Comparison of ENCODE assay signal across 9 cellular contexts in genomic region chrX:15849555-15849954, GRCh38. TPM values are rescaled to one million over a fixed set of nuclear protein-coding genes. Genes with fewer than 3 reads are reported as not detected.
A peak's percentile ranks its signal among the peaks of the same experiment; 100 is the strongest.
DNase-seq lines count a peak whose midpoint lies in the region; ATAC-seq, FAIRE-seq and TF ChIP-seq lines count a peak whose summit lies in the region.
"Had no signal": no experiment of that assay in that cellular context is flagged by ENCODE, and none has a peak within 500 bp of the region (broad histone marks: within the 10 kb centered on the region; RNA-seq: fewer than 3 reads in every experiment).

No MANE protein-coding gene starts in this region.

- H3K4me3 ChIP-seq in PC-3 (ENCODE audit: low read length) (no peak overlapping the region), fibroblast of pulmonary artery (replicated peaks; ENCODE audit: low read depth, low read length) (no peak overlapping the region)

- no peak for TF ChIP-seq POLR2A in GM12892 (IDR thresholded peaks at IDR 0.05; ENCODE audit: low read depth, low read length)

- BruUV-seq in PC-3 (replicated peaks; lab: Mats Ljungman, UMichigan) = no TSS peak

- peaks cover 27% of the 10 kb centered on the region for H3K4me1 ChIP-seq in PC-3 (ENCODE audit: insufficient read depth, low read length)

- POLR2A ChIA-PET in PC-3 (lab: Charles Lee; ENCODE audit: unreplicated experiment) = no interaction called here

- no peak overlapping the region for H3K27ac ChIP-seq in PC-3 (ENCODE audit: low read length)

- no peaks in the 10 kb centered on the region for H4K20me1 ChIP-seq in PC-3 (ENCODE audit: low read length)

- H3K4me2 ChIP-seq in PC-3 (ENCODE audit: low read length) = no peak overlapping the region

- TF ChIP-seq CTCF in PC-3 (conservative IDR thresholded peaks at IDR 0.05; ENCODE audit: low read depth, low read length) (peak; percentile 58), fibroblast of pulmonary artery (IDR thresholded peaks at IDR 0.05; ENCODE audit: low read length, missing control alignments) (peak; percentile 31)

- no peaks in the 10 kb centered on the region for H3F3A ChIP-seq in PC-3 (ENCODE audit: low read length, unreplicated experiment)

- intact Hi-C loops in PC-3 (cut with micrococcal nuclease) (no loop called here), posterior cingulate gyrus (cut with DNase I) (no loop called here)

- CTCF ChIA-PET in PC-3 (lab: Charles Lee) = interaction anchor here (0.6 kb wide), 2 partner anchors 210 to 271 kb away, joined by 3 read pairs; no protein-coding TSS in a partner anchor

- ATAC-seq in PC-3 = no peak

- H3K9me3 ChIP-seq in PC-3 (ENCODE audit: low read length) = no peaks in the 10 kb centered on the region

- no peaks in the 10 kb centered on the region for H3K27me3 ChIP-seq in PC-3 (ENCODE audit: low read length)

- no peak overlapping the region for H3K9ac ChIP-seq in PC-3 (ENCODE audit: low read length)

- no peaks in the 10 kb centered on the region for H3K9me2 ChIP-seq in PC-3 (replicated peaks; ENCODE audit: low read length)

- peak; percentile 73 for FAIRE-seq in GM12892 (lab: Jason Lieb, UNC)

- peaks cover 18% of the 10 kb centered on the region; the same call in 1 of the 2 replicates for H3K79me2 ChIP-seq in PC-3 (ENCODE audit: low read length)

- no peak for DNase-seq in GM12892 (ENCODE audit: insufficient read length)
- peak; percentile 35 for DNase-seq in PC-3
- peak; percentile 16 for DNase-seq in fibroblast of pulmonary artery (ENCODE audit: low read depth)
- DNase-seq in retina = peak; percentile 22
- no peak for DNase-seq in activated CD8-positive, alpha-beta memory T cell treated with anti-CD3 and anti-CD28 coated beads, Interleukin-2, amount 50 U/mL, for 4 hours
- no peak for DNase-seq in DMS153 treated with DMSO at 0.1 percent for 48 hours (lab: John Stamatoyannopoulos, UW; ENCODE audit: unreplicated experiment)
- DNase-seq in kidney glomerular epithelial cell (lab: John Stamatoyannopoulos, UW) = no peak
- DNase-seq in posterior cingulate gyrus = no peak
- DNase-seq: NCI-H1436 had no signal

- H2AFZ ChIP-seq in PC-3 (ENCODE audit: low read length) = no peak overlapping the region

- H3K36me3 ChIP-seq in PC-3 (ENCODE audit: low read depth, low read length) = no peaks in the 10 kb centered on the region

RNA-seq across cellular contexts. Expression of gene AP1S2, which starts 5.1 kb away (rescaled TPM):
- polyA plus RNA-seq in GM12892 (2012; ENCODE audit: missing spikeins) = 82.7 TPM
- total RNA-seq in PC-3 (2014; rRNA removed) = 28.2 and 28.3 TPM in 2 replicates

RNA-seq across cellular contexts. Expression of gene ZRSR2, which starts 59.3 kb away (rescaled TPM):
- 23.3 TPM for polyA plus RNA-seq in GM12892 (2012; ENCODE audit: missing spikeins)
- total RNA-seq in PC-3 (2014; rRNA removed) = 6.4 and 7.6 TPM in 2 replicates

Comparison
In these comparisons a context has a peak if more than half of its experiments do, and no peak if none do; other contexts are left out.
1. DNase-seq: peak in PC-3 (single experiment), fibroblast of pulmonary artery (single experiment) and retina (single experiment); none in GM12892 (single experiment), activated CD8-positive, alpha-beta memory T cell treated with anti-CD3 and anti-CD28 coated beads, Interleukin-2, amount 50 U/mL, for 4 hours (single experiment), DMS153 treated with DMSO at 0.1 percent for 48 hours (single experiment), kidney glomerular epithelial cell (single experiment) and posterior cingulate gyrus (0 of 10).